ENCODE assay signal across 8 cellular contexts in genomic region chr2:8457092-8457481, GRCh38.
DNase-seq lines count a peak whose midpoint lies in the region; ATAC-seq and TF ChIP-seq lines count a peak whose summit lies in the region.

No MANE protein-coding gene starts in this region.

- no peaks in the 10 kb centered on the region for H3K9me3 ChIP-seq in BLaER1
- H3K9me3 ChIP-seq in iPS-20b (ENCODE audit: insufficient read depth, low read depth, low read length): no peaks in the 10 kb centered on the region
- no peaks in the 10 kb centered on the region; the same call in 1 of the 2 replicates for H3K9me3 ChIP-seq in HAP-1

- H3K4me3 ChIP-seq in BLaER1: peak overlapping the region; percentile 51; the same call in 1 of the 2 replicates
- H3K4me3 ChIP-seq in iPS-20b (ENCODE audit: low read length): peak overlapping the region; percentile 49; the same call in 1 of the 2 replicates
- no peak overlapping the region for H3K4me3 ChIP-seq in HAP-1

- in situ Hi-C loops in ACHN (cut with HindIII; ENCODE audit: low pct_ligation_motif_present, low pct_unique_long_range_greater_than_20kb, low sequenced_read_pairs): no loop called here
- in situ Hi-C loops in HAP-1 (cut with MboI; ENCODE audit: low sequenced_read_pairs): no loop called here

- peak overlapping the region; percentile 66 for H3K4me3 Mint-ChIP-seq in activated CD4-positive, alpha-beta memory T cell treated with anti-CD3 and anti-CD28 coated beads for 36 hours

- ATAC-seq in GM18909 (IDR thresholded peaks at IDR 0.05; ENCODE audit: poor library complexity, unreplicated experiment): peak; percentile 43

- POLR2A ChIA-PET in activated CD4-positive, alpha-beta memory T cell treated with anti-CD3 and anti-CD28 coated beads for 36 hours (lab: Charles Lee): interaction anchor here (1.0 kb wide), 1 partner anchor 224 kb away, joined by 3 read pairs; no protein-coding TSS in a partner anchor
- POLR2A ChIA-PET in HEK293T (lab: Yijun Ruan, JAX): no interaction called here

- peaks cover 34% of the 10 kb centered on the region for H3K4me1 ChIP-seq in BLaER1
- no peaks in the 10 kb centered on the region; the same call in 1 of the 2 replicates for H3K4me1 ChIP-seq in iPS-20b (ENCODE audit: insufficient read depth, low read length)
- H3K4me1 ChIP-seq in HAP-1: no peaks in the 10 kb centered on the region

- H3K4me1 Mint-ChIP-seq in activated CD4-positive, alpha-beta memory T cell treated with anti-CD3 and anti-CD28 coated beads for 36 hours (ENCODE audit: low read depth): peaks cover 43% of the 10 kb centered on the region

- H3K27me3 Mint-ChIP-seq in activated CD4-positive, alpha-beta memory T cell treated with anti-CD3 and anti-CD28 coated beads for 36 hours: no peaks in the 10 kb centered on the region

- H3K9ac ChIP-seq in BLaER1: no peak overlapping the region
- no peak overlapping the region for H3K9ac ChIP-seq in iPS-20b (ENCODE audit: low read depth, low read length)

- H3K9me3 Mint-ChIP-seq in activated CD4-positive, alpha-beta memory T cell treated with anti-CD3 and anti-CD28 coated beads for 36 hours: no peaks in the 10 kb centered on the region

- intact Hi-C loops in activated CD4-positive, alpha-beta memory T cell treated with anti-CD3 and anti-CD28 coated beads for 36 hours (cut with micrococcal nuclease): loop anchor here (2.0 kb wide), 1 partner anchor 58 kb away; no protein-coding TSS in a partner anchor

- H3K27ac Mint-ChIP-seq in activated CD4-positive, alpha-beta memory T cell treated with anti-CD3 and anti-CD28 coated beads for 36 hours: peak overlapping the region; percentile 59

- H3K36me3 ChIP-seq in BLaER1 (no peaks in the 10 kb centered on the region), iPS-20b (ENCODE audit: insufficient read depth, low read depth, low read length) (no peaks in the 10 kb centered on the region), HAP-1 (replicated peaks) (no peaks in the 10 kb centered on the region)

- H3K27ac ChIP-seq in BLaER1 (no peak overlapping the region), iPS-20b (ENCODE audit: low read length) (no peak overlapping the region)

- H3K4me2 ChIP-seq in BLaER1: peak overlapping the region; percentile 92

- CTCF ChIA-PET in activated CD4-positive, alpha-beta memory T cell treated with anti-CD3 and anti-CD28 coated beads for 36 hours (lab: Charles Lee): interaction anchor here (1.0 kb wide), 1 partner anchor 224 kb away, joined by 3 read pairs; no protein-coding TSS in a partner anchor
- CTCF ChIA-PET in HEK293T (lab: Yijun Ruan, JAX): no interaction called here

- H3K36me3 Mint-ChIP-seq in activated CD4-positive, alpha-beta memory T cell treated with anti-CD3 and anti-CD28 coated beads for 36 hours: no peaks in the 10 kb centered on the region

- peaks cover 33% of the 10 kb centered on the region for H3K27me3 ChIP-seq in BLaER1
- H3K27me3 ChIP-seq in iPS-20b (ENCODE audit: insufficient read depth, low read length): peaks cover 8% of the 10 kb centered on the region
- no peaks in the 10 kb centered on the region for H3K27me3 ChIP-seq in HAP-1 (ENCODE audit: low read depth)

- no peaks in the 10 kb centered on the region for H4K20me1 ChIP-seq in BLaER1

- peak; percentile 60 for DNase-seq in activated CD4-positive, alpha-beta memory T cell treated with anti-CD3 and anti-CD28 coated beads for 36 hours
- no peak for DNase-seq in HEK293T (ENCODE audit: extremely low spot score)
- no peak for DNase-seq in cortex of kidney (lab: John Stamatoyannopoulos, UW)
- DNase-seq in ACHN: no peak
- DNase-seq in HAP-1 (ENCODE audit: low spot score in 2 of 2): no peak

TF ChIP-seq in HEK293T, 16 proteins besides CTCF, POLR2A, EP300 and RAD21:
- TF ChIP-seq BHLHE40 (IDR thresholded peaks at IDR 0.05; ENCODE audit: borderline replicate concordance) (no peak), FOXM1 (IDR thresholded peaks at IDR 0.05; ENCODE audit: borderline replicate concordance) (no peak), NFRKB (IDR thresholded peaks at IDR 0.05) (no peak), L3MBTL2 (conservative IDR thresholded peaks at IDR 0.05) (no peak), HDGF (IDR thresholded peaks at IDR 0.05; ENCODE audit: borderline replicate concordance) (no peak), PKNOX1 (IDR thresholded peaks at IDR 0.05) (no peak), ELF4 (IDR thresholded peaks at IDR 0.05) (no peak), ZNF384 (IDR thresholded peaks at IDR 0.05) (no peak), FOXA1 (IDR thresholded peaks at IDR 0.05) (no peak), SUZ12 (IDR thresholded peaks at IDR 0.05) (no peak), TARDBP (IDR thresholded peaks at IDR 0.05) (no peak), LEF1 (IDR thresholded peaks at IDR 0.05; ENCODE audit: borderline replicate concordance) (no peak)
